Comparison of ENCODE assay signal across 19 cellular contexts in the genomic region with DNA sequence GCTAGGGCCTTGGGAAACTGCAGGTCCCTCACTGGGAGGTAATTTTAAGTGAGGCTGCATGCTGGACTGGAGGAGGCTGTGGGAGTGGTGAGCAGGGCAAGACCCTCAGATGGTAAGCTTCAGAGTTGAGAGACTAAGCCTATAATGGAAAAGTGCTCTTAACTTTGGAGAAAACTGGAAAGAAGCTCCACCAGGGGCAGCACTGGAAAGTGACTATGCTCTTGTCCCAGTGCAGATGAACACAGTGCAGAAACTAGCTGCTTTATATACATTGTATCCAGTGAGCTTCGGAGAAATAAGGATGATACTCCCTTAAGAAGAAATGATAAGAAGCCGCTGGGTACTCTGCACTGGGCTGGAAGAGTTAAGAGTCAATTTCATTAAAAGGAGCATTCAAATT. TPM values are rescaled to one million over a fixed set of nuclear protein-coding genes. Genes with fewer than 3 reads are reported as not detected.
A peak's percentile ranks its signal among the peaks of the same experiment; 100 is the strongest.
DNase-seq lines count a peak whose midpoint lies in the region; ATAC-seq, FAIRE-seq and TF ChIP-seq lines count a peak whose summit lies in the region.
"Had no signal": no experiment of that assay in that cellular context is flagged by ENCODE, and none has a peak within 500 bp of the region (broad histone marks: within the 10 kb centered on the region; RNA-seq: fewer than 3 reads in every experiment).

No MANE protein-coding gene starts in this region.

- TF ChIP-seq CTCF in HepG2 (CRISPR knock-in tag; IDR thresholded peaks at IDR 0.05) (no peak), right lobe of liver (IDR thresholded peaks at IDR 0.05) (no peak), endodermal cell (conservative IDR thresholded peaks at IDR 0.05) (peak; percentile 67), ovary (IDR thresholded peaks at IDR 0.05) (no peak)

- no peak for TF ChIP-seq POLR2A in HepG2 (IDR thresholded peaks at IDR 0.05; ENCODE audit: insufficient read depth in 1 of 2, low read depth in 2 of 2, low read length in 2 of 2)
- no peak for TF ChIP-seq POLR2A in right lobe of liver (IDR thresholded peaks at IDR 0.05)
- no peak for TF ChIP-seq POLR2A in ovary (IDR thresholded peaks at IDR 0.05)

- 0% methylated on average over 2 of the region's 2 CpGs for WGBS in HepG2 (ENCODE audit: low lambda C conversion rate)
- 47% methylated on average over 2 of the region's 2 CpGs for WGBS in right lobe of liver (ENCODE audit: insufficient coverage, low coverage, low lambda C conversion rate, missing lambda C conversion rate)
- 100% methylated on average over 1 to 2 of the region's 2 CpGs for WGBS in endodermal cell (ENCODE audit: insufficient coverage in 1 of 2, insufficient read length in 1 of 2), 2 experiments
- WGBS in ovary, 3 donors: 49 to 59% (median 50%) methylated on average over 2 of the region's 2 CpGs

- no peak overlapping the region for H3K4me3 Mint-ChIP-seq in endodermal cell
- H3K4me3 Mint-ChIP-seq: CD4-positive, alpha-beta memory T cell; GM23338 had no signal

- H3K27ac Mint-ChIP-seq in endodermal cell: no peak overlapping the region
- H3K27ac Mint-ChIP-seq: CD4-positive, alpha-beta memory T cell; GM23338 had no signal

- no peak for TF ChIP-seq RAD21 in HepG2 (CRISPR knock-in tag; IDR thresholded peaks at IDR 0.05)

- BruUV-seq in HepG2 (replicated peaks; lab: Mats Ljungman, UMichigan): no TSS peak

- POLR2A ChIA-PET in HepG2 (lab: Yijun Ruan, JAX): no interaction called here

- DNase-seq in HepG2 (ENCODE audit: low spot score): no peak
- no peak for DNase-seq in right lobe of liver
- peak; percentile 32 for DNase-seq in endodermal cell
- DNase-seq in occipital lobe (lab: John Stamatoyannopoulos, UW): no peak
- DNase-seq in frontal cortex (ENCODE audit: low spot score in 2 of 2): no peak
- DNase-seq in NCI-H2227 treated with DMSO at 0.1 percent for 48 hours (lab: John Stamatoyannopoulos, UW): no peak
- DNase-seq in ovary: no peak
- DNase-seq: BE2C; CD4-positive, alpha-beta memory T cell; DMS79; H7 had no signal

- H3K9me3 Mint-ChIP-seq in endodermal cell: peaks cover 21% of the 10 kb centered on the region

- H3K27me3 ChIP-seq in HepG2 (ENCODE audit: control insufficient read depth in 1 of 2, insufficient read depth in 2 of 2, low read length in 2 of 2) (no peaks in the 10 kb centered on the region), right lobe of liver (no peaks in the 10 kb centered on the region), endodermal cell (ENCODE audit: control insufficient read depth, insufficient read depth, low read length, poor library complexity, severe bottlenecking) (no peaks in the 10 kb centered on the region), ovary (no peaks in the 10 kb centered on the region)
- H3K27me3 ChIP-seq: BE2C had no signal

- no peaks in the 10 kb centered on the region for H4K20me1 ChIP-seq in HepG2 (ENCODE audit: insufficient read depth, low read length)

- intact Hi-C loops in HepG2 (cut with micrococcal nuclease; ENCODE audit: unreplicated experiment): no loop called here
- intact Hi-C loops in right lobe of liver (cut with DNase I): no loop called here
- intact Hi-C loops in ovary (cut with DNase I): no loop called here

- in situ Hi-C loops in HepG2 (cut with HindIII; ENCODE audit: extremely low pct_ligation_motif_present, low pct_unique_long_range_greater_than_20kb): no loop called here

- no peak for TF ChIP-seq EP300 in HepG2 (IDR thresholded peaks at IDR 0.05; ENCODE audit: low read depth in 2 of 2, low read length in 2 of 2)
- TF ChIP-seq EP300 in HepG2 (CRISPR knock-in tag; IDR thresholded peaks at IDR 0.05; ENCODE audit: borderline replicate concordance): no peak
- TF ChIP-seq EP300 in ovary (IDR thresholded peaks at IDR 0.05): no peak

- H3K79me2 ChIP-seq in HepG2 (ENCODE audit: insufficient read depth, low read length): no peaks in the 10 kb centered on the region

- H3K4me3 ChIP-seq in HepG2 (replicated peaks in 1 of 3; ENCODE audit: insufficient read depth in 1 of 3, low read depth in 2 of 3, low read length in 3 of 3) (no peak overlapping the region), right lobe of liver (no peak overlapping the region), endodermal cell (ENCODE audit: low read length) (no peak overlapping the region), ovary (no peak overlapping the region)
- H3K4me3 ChIP-seq: GM12878, GM23338 had no signal

- peaks cover 16% of the 10 kb centered on the region for H3K4me1 Mint-ChIP-seq in endodermal cell
- H3K4me1 Mint-ChIP-seq: CD4-positive, alpha-beta memory T cell; GM23338 had no signal

- H3K4me1 ChIP-seq in HepG2 (ENCODE audit: insufficient read depth, low read length) (no peaks in the 10 kb centered on the region), right lobe of liver (no peaks in the 10 kb centered on the region), endodermal cell (ENCODE audit: control insufficient read depth, insufficient read depth, low read length) (no peaks in the 10 kb centered on the region), ovary (ENCODE audit: insufficient read depth) (no peaks in the 10 kb centered on the region)
- H3K4me1 ChIP-seq: BE2C had no signal

- FAIRE-seq in HepG2 (lab: Jason Lieb, UNC): no peak
- FAIRE-seq in frontal cortex (lab: Jason Lieb, UNC): no peak
- FAIRE-seq: A204.1, GM12878, GM18507 had no signal

- CTCF ChIA-PET in HepG2 (lab: Yijun Ruan, JAX; ENCODE audit: low intra/inter-chr PET ratio, low total read pairs): no interaction called here

- H2AFZ ChIP-seq in HepG2 (ENCODE audit: low read length): no peak overlapping the region
- H2AFZ ChIP-seq: GM23338 had no signal

- H3K27me3 Mint-ChIP-seq in endodermal cell (ENCODE audit: insufficient read depth): peaks cover 26% of the 10 kb centered on the region

- H3K9me3 ChIP-seq in HepG2 (ENCODE audit: low read length): no peaks in the 10 kb centered on the region
- no peaks in the 10 kb centered on the region for H3K9me3 ChIP-seq in right lobe of liver
- no peaks in the 10 kb centered on the region for H3K9me3 ChIP-seq in endodermal cell (ENCODE audit: control insufficient read depth, low read length)
- no peaks in the 10 kb centered on the region for H3K9me3 ChIP-seq in ovary
- H3K9me3 ChIP-seq: BE2C had no signal

- H3K36me3 Mint-ChIP-seq in endodermal cell (ENCODE audit: low read depth): peaks cover 4% of the 10 kb centered on the region
- H3K36me3 Mint-ChIP-seq: CD4-positive, alpha-beta memory T cell had no signal

- H3K27ac ChIP-seq in HepG2 (ENCODE audit: extremely low read length, insufficient read depth, low read length) (no peak overlapping the region), right lobe of liver (no peak overlapping the region), endodermal cell (ENCODE audit: low read depth, low read length) (no peak overlapping the region), ovary (no peak overlapping the region)
- H3K27ac ChIP-seq: C4-2B had no signal

- H3K36me3 ChIP-seq in HepG2 (replicated peaks in 1 of 2; ENCODE audit: control insufficient read depth in 1 of 2, insufficient read depth in 2 of 2, low read length in 2 of 2) (no peaks in the 10 kb centered on the region), right lobe of liver (no peaks in the 10 kb centered on the region), endodermal cell (ENCODE audit: control insufficient read depth, insufficient read depth, low read length) (no peaks in the 10 kb centered on the region), ovary (no peaks in the 10 kb centered on the region)
- H3K36me3 ChIP-seq: BE2C had no signal

- ATAC-seq in HepG2: 0 out of 3 replicates have a peak, but pooled peaks have one; percentile 33
- ATAC-seq in right lobe of liver: no peak
- ATAC-seq in SK-N-SH treated with all-trans-retinoic acid at 6 μM for 48 hours: peak; percentile 60; the same call in 1 of the 3 replicates
- ATAC-seq: GM12878, GM23338 had no signal

- H3K9ac ChIP-seq in HepG2 (ENCODE audit: insufficient read depth, low read depth, low read length): no peak overlapping the region
- no peak overlapping the region for H3K9ac ChIP-seq in endodermal cell (ENCODE audit: extremely low read depth, low read length, poor library complexity, severe bottlenecking)

- H3K4me2 ChIP-seq in HepG2 (ENCODE audit: low read depth, low read length): no peak overlapping the region
- H3K4me2 ChIP-seq: GM23338 had no signal

RNA-seq across cellular contexts. Expression of a gene that starts 3.2 kb away (rescaled TPM):
- total RNA-seq in HepG2 (2016; rRNA removed; fragmentation: Illumina TruSeq; extraction: Trizol): not detected in 2 replicates
- not detected in 2 replicates for total RNA-seq in HepG2 (2016; cell fraction: cytosol; rRNA removed; fragmentation: Illumina TruSeq; extraction: Trizol; ENCODE audit: low read depth)
- not detected in 2 replicates for total RNA-seq in HepG2 (2016; cell fraction: insoluble cytoplasmic fraction; rRNA removed; fragmentation: Illumina TruSeq; extraction: Trizol)
- not detected in 2 replicates for total RNA-seq in HepG2 (2016; cell fraction: membrane; rRNA removed; fragmentation: Illumina TruSeq; extraction: Trizol)
- not detected in 2 replicates for total RNA-seq in HepG2 (2016; cell fraction: nucleus; rRNA removed; fragmentation: Illumina TruSeq; extraction: Trizol)
- not detected in 2 replicates for polyA plus RNA-seq in HepG2 (2011; rRNA removed)
- polyA plus RNA-seq in HepG2 (2011; cell fraction: cytosol; rRNA removed): not detected in 2 replicates
- not detected in 2 replicates for polyA plus RNA-seq in HepG2 (2011; cell fraction: nucleus; rRNA removed)
- not detected in 2 replicates for polyA plus RNA-seq in HepG2 (2012)
- polyA plus RNA-seq in HepG2 (2016; cell fraction: cytosol; fragmentation: Illumina TruSeq; extraction: Trizol; ENCODE audit: low read depth): not detected in 2 replicates
- not detected in 2 replicates for polyA plus RNA-seq in HepG2 (2016; cell fraction: insoluble cytoplasmic fraction; fragmentation: Illumina TruSeq; extraction: Trizol; ENCODE audit: low read depth)
- not detected in 2 replicates for polyA plus RNA-seq in HepG2 (2016; cell fraction: membrane; fragmentation: Illumina TruSeq; extraction: Trizol; ENCODE audit: low read depth)
- polyA plus RNA-seq in HepG2 (2016; cell fraction: nucleus; fragmentation: Illumina TruSeq; extraction: Trizol; ENCODE audit: insufficient read depth, low read depth): not detected in 2 replicates
- not detected in 2 replicates for polyA minus RNA-seq in HepG2 (2011; rRNA and poly(A)+ RNA removed; ENCODE audit: low replicate concordance)
- not detected in 2 replicates for polyA minus RNA-seq in HepG2 (2011; cell fraction: cytosol; rRNA and poly(A)+ RNA removed)
- polyA minus RNA-seq in HepG2 (2011; cell fraction: nucleus; rRNA and poly(A)+ RNA removed): not detected in 2 replicates
- not detected for total RNA-seq in right lobe of liver
- not detected for total RNA-seq in endodermal cell
- polyA plus RNA-seq in endodermal cell (2013, experiment 1 of 2): not detected
- not detected for polyA plus RNA-seq in endodermal cell (2013, experiment 2 of 2)
- total RNA-seq in occipital lobe: not detected
- not detected for total RNA-seq in frontal cortex
- total RNA-seq in ovary: under 1 TPM in 1 of 7 donors, not detected in 6; 0.15 TPM
- under 1 TPM in 1 of 2 donors, not detected in 1; 0.27 TPM for polyA plus RNA-seq in ovary
- total RNA-seq: CD4-positive, alpha-beta memory T cell; G401; GM12878; GM23338 had no signal
- polyA plus RNA-seq: AG04450; CD4-positive, alpha-beta memory T cell; GM12878 had no signal

RNA-seq across cellular contexts. Expression of a gene that starts 18.3 kb away (rescaled TPM):
- total RNA-seq in HepG2 (2016; rRNA removed; fragmentation: Illumina TruSeq; extraction: Trizol) (not detected in 2 replicates), right lobe of liver (not detected), endodermal cell (not detected), occipital lobe (not detected), frontal cortex (not detected), ovary (not detected)
- total RNA-seq in HepG2 (2016; cell fraction: cytosol; rRNA removed; fragmentation: Illumina TruSeq; extraction: Trizol; ENCODE audit: low read depth): not detected in 2 replicates
- total RNA-seq in HepG2 (2016; cell fraction: insoluble cytoplasmic fraction; rRNA removed; fragmentation: Illumina TruSeq; extraction: Trizol): not detected in 2 replicates
- total RNA-seq in HepG2 (2016; cell fraction: membrane; rRNA removed; fragmentation: Illumina TruSeq; extraction: Trizol): not detected in 2 replicates
- not detected in 2 replicates for total RNA-seq in HepG2 (2016; cell fraction: nucleus; rRNA removed; fragmentation: Illumina TruSeq; extraction: Trizol)
- polyA plus RNA-seq in HepG2 (2011; rRNA removed) (not detected in 2 replicates), ovary (not detected)
- polyA plus RNA-seq in HepG2 (2011; cell fraction: cytosol; rRNA removed): not detected in 2 replicates
- not detected in 2 replicates for polyA plus RNA-seq in HepG2 (2011; cell fraction: nucleus; rRNA removed)
- polyA plus RNA-seq in HepG2 (2012): not detected in 2 replicates
- not detected in 2 replicates for polyA plus RNA-seq in HepG2 (2016; cell fraction: cytosol; fragmentation: Illumina TruSeq; extraction: Trizol; ENCODE audit: low read depth)
- polyA plus RNA-seq in HepG2 (2016; cell fraction: insoluble cytoplasmic fraction; fragmentation: Illumina TruSeq; extraction: Trizol; ENCODE audit: low read depth): not detected in 2 replicates
- polyA plus RNA-seq in HepG2 (2016; cell fraction: membrane; fragmentation: Illumina TruSeq; extraction: Trizol; ENCODE audit: low read depth): not detected in 2 replicates
- polyA plus RNA-seq in HepG2 (2016; cell fraction: nucleus; fragmentation: Illumina TruSeq; extraction: Trizol; ENCODE audit: insufficient read depth, low read depth): not detected in 2 replicates
- not detected in 2 replicates for polyA minus RNA-seq in HepG2 (2011; rRNA and poly(A)+ RNA removed; ENCODE audit: low replicate concordance)
- not detected in 2 replicates for polyA minus RNA-seq in HepG2 (2011; cell fraction: cytosol; rRNA and poly(A)+ RNA removed)
- not detected in 2 replicates for polyA minus RNA-seq in HepG2 (2011; cell fraction: nucleus; rRNA and poly(A)+ RNA removed)
- not detected for polyA plus RNA-seq in endodermal cell (2013, experiment 1 of 2)
- polyA plus RNA-seq in endodermal cell (2013, experiment 2 of 2): not detected
- total RNA-seq: CD4-positive, alpha-beta memory T cell; G401; GM12878; GM23338 had no signal
- polyA plus RNA-seq: AG04450; CD4-positive, alpha-beta memory T cell; GM12878; GM23338 had no signal

RNA-seq across cellular contexts. Expression of a gene that starts 29.6 kb away (rescaled TPM):
- not detected in 2 replicates for total RNA-seq in HepG2 (2016; rRNA removed; fragmentation: Illumina TruSeq; extraction: Trizol)
- not detected in 2 replicates for total RNA-seq in HepG2 (2016; cell fraction: cytosol; rRNA removed; fragmentation: Illumina TruSeq; extraction: Trizol; ENCODE audit: low read depth)
- not detected in 2 replicates for total RNA-seq in HepG2 (2016; cell fraction: insoluble cytoplasmic fraction; rRNA removed; fragmentation: Illumina TruSeq; extraction: Trizol)
- not detected in 2 replicates for total RNA-seq in HepG2 (2016; cell fraction: membrane; rRNA removed; fragmentation: Illumina TruSeq; extraction: Trizol)
- total RNA-seq in HepG2 (2016; cell fraction: nucleus; rRNA removed; fragmentation: Illumina TruSeq; extraction: Trizol): not detected in 2 replicates
- not detected in 2 replicates for polyA plus RNA-seq in HepG2 (2011; rRNA removed)
- polyA plus RNA-seq in HepG2 (2011; cell fraction: cytosol; rRNA removed): not detected in 2 replicates
- polyA plus RNA-seq in HepG2 (2011; cell fraction: nucleus; rRNA removed): not detected in 2 replicates
- polyA plus RNA-seq in HepG2 (2012): not detected in 2 replicates
- polyA plus RNA-seq in HepG2 (2016; cell fraction: cytosol; fragmentation: Illumina TruSeq; extraction: Trizol; ENCODE audit: low read depth): not detected in 2 replicates
- not detected in 2 replicates for polyA plus RNA-seq in HepG2 (2016; cell fraction: insoluble cytoplasmic fraction; fragmentation: Illumina TruSeq; extraction: Trizol; ENCODE audit: low read depth)
- not detected in 2 replicates for polyA plus RNA-seq in HepG2 (2016; cell fraction: membrane; fragmentation: Illumina TruSeq; extraction: Trizol; ENCODE audit: low read depth)
- polyA plus RNA-seq in HepG2 (2016; cell fraction: nucleus; fragmentation: Illumina TruSeq; extraction: Trizol; ENCODE audit: insufficient read depth, low read depth): not detected in 2 replicates
- not detected in 2 replicates for polyA minus RNA-seq in HepG2 (2011; rRNA and poly(A)+ RNA removed; ENCODE audit: low replicate concordance)
- not detected in 2 replicates for polyA minus RNA-seq in HepG2 (2011; cell fraction: cytosol; rRNA and poly(A)+ RNA removed)
- polyA minus RNA-seq in HepG2 (2011; cell fraction: nucleus; rRNA and poly(A)+ RNA removed): not detected in 2 replicates
- not detected for total RNA-seq in right lobe of liver
- total RNA-seq in endodermal cell: not detected
- not detected for polyA plus RNA-seq in endodermal cell (2013, experiment 1 of 2)
- not detected for polyA plus RNA-seq in endodermal cell (2013, experiment 2 of 2)
- not detected for total RNA-seq in occipital lobe
- total RNA-seq in frontal cortex: not detected
- total RNA-seq in ovary: under 1 TPM in 1 of 7 donors, not detected in 6; 0.10 TPM
- not detected for polyA plus RNA-seq in ovary
- total RNA-seq: CD4-positive, alpha-beta memory T cell; G401; GM12878; GM23338; H7 had no signal
- polyA plus RNA-seq: AG04450; CD4-positive, alpha-beta memory T cell; GM23338 had no signal

RNA-seq across cellular contexts. Expression of a gene that starts 34.8 kb away (rescaled TPM):
- not detected in 2 replicates for total RNA-seq in HepG2 (2016; rRNA removed; fragmentation: Illumina TruSeq; extraction: Trizol)
- not detected in 2 replicates for total RNA-seq in HepG2 (2016; cell fraction: cytosol; rRNA removed; fragmentation: Illumina TruSeq; extraction: Trizol; ENCODE audit: low read depth)
- not detected in 2 replicates for total RNA-seq in HepG2 (2016; cell fraction: insoluble cytoplasmic fraction; rRNA removed; fragmentation: Illumina TruSeq; extraction: Trizol)
- total RNA-seq in HepG2 (2016; cell fraction: membrane; rRNA removed; fragmentation: Illumina TruSeq; extraction: Trizol): not detected in 2 replicates
- total RNA-seq in HepG2 (2016; cell fraction: nucleus; rRNA removed; fragmentation: Illumina TruSeq; extraction: Trizol): not detected in 2 replicates
- not detected in 2 replicates for polyA plus RNA-seq in HepG2 (2011; rRNA removed)
- polyA plus RNA-seq in HepG2 (2011; cell fraction: cytosol; rRNA removed): not detected in 2 replicates
- polyA plus RNA-seq in HepG2 (2011; cell fraction: nucleus; rRNA removed): not detected in 2 replicates
- polyA plus RNA-seq in HepG2 (2012): not detected in 2 replicates
- not detected in 2 replicates for polyA plus RNA-seq in HepG2 (2016; cell fraction: cytosol; fragmentation: Illumina TruSeq; extraction: Trizol; ENCODE audit: low read depth)
- polyA plus RNA-seq in HepG2 (2016; cell fraction: insoluble cytoplasmic fraction; fragmentation: Illumina TruSeq; extraction: Trizol; ENCODE audit: low read depth): not detected in 2 replicates
- polyA plus RNA-seq in HepG2 (2016; cell fraction: membrane; fragmentation: Illumina TruSeq; extraction: Trizol; ENCODE audit: low read depth): not detected in 2 replicates
- not detected in 2 replicates for polyA plus RNA-seq in HepG2 (2016; cell fraction: nucleus; fragmentation: Illumina TruSeq; extraction: Trizol; ENCODE audit: insufficient read depth, low read depth)
- polyA minus RNA-seq in HepG2 (2011; rRNA and poly(A)+ RNA removed; ENCODE audit: low replicate concordance): not detected in 2 replicates
- not detected in 2 replicates for polyA minus RNA-seq in HepG2 (2011; cell fraction: cytosol; rRNA and poly(A)+ RNA removed)
- not detected in 2 replicates for polyA minus RNA-seq in HepG2 (2011; cell fraction: nucleus; rRNA and poly(A)+ RNA removed)
- not detected for total RNA-seq in right lobe of liver
- under 1 TPM; 0.18 to 0.33 TPM for total RNA-seq in endodermal cell
- polyA plus RNA-seq in endodermal cell (2013, experiment 1 of 2): not detected
- not detected for polyA plus RNA-seq in endodermal cell (2013, experiment 2 of 2)
- not detected for total RNA-seq in occipital lobe
- not detected for total RNA-seq in frontal cortex
- not detected for total RNA-seq in ovary
- polyA plus RNA-seq in ovary: under 1 TPM in 1 of 2 donors, not detected in 1; 0.07 TPM
- total RNA-seq: CD4-positive, alpha-beta memory T cell; G401; GM12878; GM23338 had no signal
- polyA plus RNA-seq: AG04450; CD4-positive, alpha-beta memory T cell had no signal

Comparison
In these comparisons a context has a peak if more than half of its experiments do, and no peak if none do; other contexts are left out.
1. ATAC-seq: peak in HepG2 (single experiment) and SK-N-SH treated with all-trans-retinoic acid at 6 μM for 48 hours (single experiment); none in right lobe of liver (0 of 4).